Comparison of ENCODE assay signal across 8 cellular contexts in genomic region chr1:41573803-41574713, GRCh38.
DNase-seq lines count a peak whose midpoint lies in the region; ATAC-seq and TF ChIP-seq lines count a peak whose summit lies in the region.

No MANE protein-coding gene starts in this region.

- TF ChIP-seq POLR2A in stomach (IDR thresholded peaks at IDR 0.05) = no peak

- POLR2A ChIA-PET in AG04450 (lab: Yijun Ruan, JAX) = interaction anchor here (0.6 kb wide), 1 partner anchor 54 kb away, joined by 3 read pairs; no protein-coding TSS in a partner anchor

- WGBS in neuronal stem cell (ENCODE audit: extremely low coverage in 2 of 2, insufficient read length in 2 of 2, insufficient replicate concordance in 1 of 2), 2 donors = no CpG with 5 or more reads among the region's 18 CpGs
- WGBS in stomach, 5 donors = 28 to 33% (median 31%) methylated on average over 17 to 18 of the region's 18 CpGs

- no peaks in the 10 kb centered on the region for H3K9me3 Mint-ChIP-seq in activated T-cell treated with anti-CD3 and anti-CD28 coated beads, Interleukin-2, amount 50 U/mL, for 72 hours

- peaks cover 55% of the 10 kb centered on the region for H3K4me1 Mint-ChIP-seq in activated T-cell treated with anti-CD3 and anti-CD28 coated beads, Interleukin-2, amount 50 U/mL, for 72 hours (ENCODE audit: low read depth)

- H4K91ac ChIP-seq in neuronal stem cell (ENCODE audit: low read depth, low read length, poor library complexity) = no peak overlapping the region

- CTCF ChIA-PET in AG04450 (lab: Charles Lee) = interaction anchor here (0.6 to 5.0 kb wide), 35 partner anchors 9 to 600 kb away, joined by 3 to 33 read pairs (median 4); partner anchors contain the start of gene HIVEP3

- intact Hi-C loops in stomach (cut with DNase I; ENCODE audit: low total_unique reads) = loop anchor here (5.0 kb wide), 1 partner anchor 223 kb away; no protein-coding TSS in a partner anchor

- H3K4me2 ChIP-seq in neuronal stem cell (ENCODE audit: insufficient read depth, low read length, poor library complexity, severe bottlenecking) = no peak overlapping the region

- H3K9me3 ChIP-seq in AG04450 (ENCODE audit: control insufficient read depth, insufficient read depth, low read length) (no peaks in the 10 kb centered on the region), neuronal stem cell (replicated peaks in 1 of 2; ENCODE audit: control insufficient read depth in 2 of 2, insufficient read depth in 1 of 2, low read depth in 1 of 2, low read length in 2 of 2) (no peaks in the 10 kb centered on the region), stomach (no peaks in the 10 kb centered on the region)

- H3K79me1 ChIP-seq in neuronal stem cell (ENCODE audit: low read depth, low read length) = no peaks in the 10 kb centered on the region

- H3K4me1 ChIP-seq in neuronal stem cell (ENCODE audit: control insufficient read depth in 2 of 2, insufficient read depth in 1 of 2, low read depth in 1 of 2, low read length in 2 of 2) (peaks cover 0 to 2% of the 10 kb centered on the region in 2 donors), stomach (peaks cover 0 to 8% (median 4%) of the 10 kb centered on the region in 4 donors)

- H2BK12ac ChIP-seq in neuronal stem cell (ENCODE audit: low read length) = peak overlapping the region; percentile 7

- no peak overlapping the region for H2BK5ac ChIP-seq in neuronal stem cell (ENCODE audit: low read length)

- no peak overlapping the region for H2BK15ac ChIP-seq in neuronal stem cell (ENCODE audit: low read length)

- peak; percentile 73 for ATAC-seq in GM19023 (IDR thresholded peaks at IDR 0.05; ENCODE audit: unreplicated experiment)
- ATAC-seq in activated T-cell treated with anti-CD3 and anti-CD28 coated beads, Interleukin-2, amount 50 U/mL, for 72 hours (replicated peaks in 1 of 2) = peak; percentile 89 to 93

- H2AFZ ChIP-seq in neuronal stem cell (ENCODE audit: low read length) = peak overlapping the region; percentile 80

- no peak for TF ChIP-seq EP300 in stomach (IDR thresholded peaks at IDR 0.05)

- H3K27ac Mint-ChIP-seq in activated T-cell treated with anti-CD3 and anti-CD28 coated beads, Interleukin-2, amount 50 U/mL, for 72 hours = no peak overlapping the region

- peak overlapping the region; percentile 50 for H3K18ac ChIP-seq in neuronal stem cell (ENCODE audit: low read length)

- no peak overlapping the region for H3K14ac ChIP-seq in neuronal stem cell (ENCODE audit: low read length)

- no peak overlapping the region for H4K8ac ChIP-seq in neuronal stem cell (ENCODE audit: low read depth, low read length)

- peak; percentile 63 for DNase-seq in AG04450 (ENCODE audit: low read depth, low spot score)
- peak; percentile 76 for DNase-seq in LHCN-M2 (ENCODE audit: low read depth)
- peak; percentile 70 for DNase-seq in RKO (ENCODE audit: low spot score)
- peak; percentile 81 to 83 for DNase-seq in activated T-cell treated with anti-CD3 and anti-CD28 coated beads, Interleukin-2, amount 50 U/mL, for 72 hours
- peak; percentile 88 for DNase-seq in fibroblast of pulmonary artery (ENCODE audit: low read depth)
- peak; percentile 77 for DNase-seq in neuronal stem cell (ENCODE audit: low spot score)
- peak; percentile 85 for DNase-seq in stomach

- peak; percentile 96 for TF ChIP-seq CTCF in AG04450 (IDR thresholded peaks at IDR 0.05; ENCODE audit: low read depth, low read length)
- peak; percentile 91 for TF ChIP-seq CTCF in fibroblast of pulmonary artery (IDR thresholded peaks at IDR 0.05; ENCODE audit: low read length, missing control alignments)
- peak in 5 of 7 experiments; percentile 63 to 80 (median 74) for TF ChIP-seq CTCF in stomach (IDR thresholded peaks at IDR 0.05)

- peaks cover 6 to 33% of the 10 kb centered on the region in 2 donors for H3K36me3 Mint-ChIP-seq in activated T-cell treated with anti-CD3 and anti-CD28 coated beads, Interleukin-2, amount 50 U/mL, for 72 hours (ENCODE audit: insufficient read depth in 2 of 2)

- H3K4me3 Mint-ChIP-seq in activated T-cell treated with anti-CD3 and anti-CD28 coated beads, Interleukin-2, amount 50 U/mL, for 72 hours = no peak overlapping the region

- H3K27ac ChIP-seq in AG04450 (ENCODE audit: low read depth, low read length) (no peak overlapping the region), neuronal stem cell (replicated peaks; ENCODE audit: low read length) (no peak overlapping the region), stomach (no peak overlapping the region)

- H2BK120ac ChIP-seq in neuronal stem cell (ENCODE audit: low read depth, low read length) = no peak overlapping the region

- peak overlapping the region; percentile 33 for H2AK5ac ChIP-seq in neuronal stem cell (ENCODE audit: low read depth, low read length)

- H3K27me3 ChIP-seq in AG04450 (ENCODE audit: control insufficient read depth, insufficient read depth, low read length) (no peaks in the 10 kb centered on the region), neuronal stem cell (ENCODE audit: control insufficient read depth in 3 of 3, insufficient read depth in 3 of 3, low read depth in 1 of 3, low read length in 3 of 3) (peaks cover 0 to 3% (median 0%) of the 10 kb centered on the region in 3 experiments), stomach (no peaks in the 10 kb centered on the region)

- peak overlapping the region; percentile 9 for H3K9ac ChIP-seq in neuronal stem cell (ENCODE audit: low read depth, low read length, poor library complexity)

- H3K36me3 ChIP-seq in neuronal stem cell (replicated peaks in 1 of 2; ENCODE audit: control insufficient read depth in 2 of 2, insufficient read depth in 2 of 2, low read length in 2 of 2) = no peaks in the 10 kb centered on the region
- H3K36me3 ChIP-seq in stomach = no peaks in the 10 kb centered on the region

- peak overlapping the region; percentile 28 for H3K23ac ChIP-seq in neuronal stem cell (ENCODE audit: low read depth, low read length, poor library complexity)

- no peak overlapping the region for H3K4ac ChIP-seq in neuronal stem cell (ENCODE audit: low read length)

- H3K27me3 Mint-ChIP-seq in activated T-cell treated with anti-CD3 and anti-CD28 coated beads, Interleukin-2, amount 50 U/mL, for 72 hours (ENCODE audit: low read depth) = no peaks in the 10 kb centered on the region

- H3K4me3 ChIP-seq in AG04450 (ENCODE audit: low read depth, low read length) (no peak overlapping the region), fibroblast of pulmonary artery (replicated peaks; ENCODE audit: low read depth, low read length) (no peak overlapping the region), neuronal stem cell (ENCODE audit: low read length in 2 of 2) (no peak overlapping the region), stomach (no peak overlapping the region)
